Comparison of ENCODE assay signal across 8 cellular contexts in genomic region chr6:27251672-27252251, GRCh38. TPM values are rescaled to one million over a fixed set of nuclear protein-coding genes. Genes with fewer than 3 reads are reported as not detected.
DNase-seq lines count a peak whose midpoint lies in the region; ATAC-seq, FAIRE-seq and TF ChIP-seq lines count a peak whose summit lies in the region.

No MANE protein-coding gene starts in this region.

- WGBS in HepG2 (ENCODE audit: low lambda C conversion rate) = 57% methylated on average over 19 of the region's 44 CpGs

- no peak overlapping the region for H3K9ac ChIP-seq in HepG2 (ENCODE audit: insufficient read depth, low read depth, low read length)

- H3K4me1 ChIP-seq in HepG2 (ENCODE audit: insufficient read depth, low read length) = no peaks in the 10 kb centered on the region

- H3K36me3 Mint-ChIP-seq in WTC11 = no peaks in the 10 kb centered on the region
- H3K36me3 Mint-ChIP-seq in central memory CD8-positive, alpha-beta T cell (ENCODE audit: insufficient read depth) = peaks cover 2% of the 10 kb centered on the region

- peaks cover 10% of the 10 kb centered on the region for H3K4me1 Mint-ChIP-seq in WTC11
- H3K4me1 Mint-ChIP-seq in central memory CD8-positive, alpha-beta T cell = peaks cover 6% of the 10 kb centered on the region

- H3K9me3 ChIP-seq in HepG2 (ENCODE audit: low read length) = no peaks in the 10 kb centered on the region

- no peaks in the 10 kb centered on the region for H4K20me1 ChIP-seq in HepG2 (ENCODE audit: insufficient read depth, low read length)

- H2AFZ ChIP-seq in HepG2 (ENCODE audit: low read length) = no peak overlapping the region

- H3K4me3 Mint-ChIP-seq in WTC11 = peak overlapping the region; percentile 90
- peak overlapping the region; percentile 86 for H3K4me3 Mint-ChIP-seq in central memory CD8-positive, alpha-beta T cell

- H3K27ac ChIP-seq in HepG2 (ENCODE audit: extremely low read length, insufficient read depth, low read length) = no peak overlapping the region

- no peak for FAIRE-seq in HepG2 (lab: Jason Lieb, UNC)

- peak overlapping the region; percentile 86 for H3K27ac Mint-ChIP-seq in WTC11
- no peak overlapping the region for H3K27ac Mint-ChIP-seq in central memory CD8-positive, alpha-beta T cell (ENCODE audit: low read depth)

- H3K27me3 ChIP-seq in HepG2 (ENCODE audit: control insufficient read depth in 1 of 2, insufficient read depth in 2 of 2, low read length in 2 of 2) = peaks cover 0 to 41% of the 10 kb centered on the region in 2 experiments; a peak in 3 of 5 replicates

- no peak for TF ChIP-seq RAD21 in HepG2 (CRISPR knock-in tag; IDR thresholded peaks at IDR 0.05)

- H3K9me3 Mint-ChIP-seq in WTC11 = no peaks in the 10 kb centered on the region
- H3K9me3 Mint-ChIP-seq in central memory CD8-positive, alpha-beta T cell = no peaks in the 10 kb centered on the region

- no peaks in the 10 kb centered on the region; the same call in none of the 2 replicates for H3K27me3 Mint-ChIP-seq in WTC11 (ENCODE audit: low read depth)
- peaks cover 31% of the 10 kb centered on the region for H3K27me3 Mint-ChIP-seq in central memory CD8-positive, alpha-beta T cell

- no TSS peak for BruUV-seq in HepG2 (replicated peaks; lab: Mats Ljungman, UMichigan)

- TF ChIP-seq POLR2A in HepG2 (IDR thresholded peaks at IDR 0.05; ENCODE audit: insufficient read depth in 1 of 2, low read depth in 2 of 2, low read length in 2 of 2) = no peak

- no peaks in the 10 kb centered on the region for H3K79me2 ChIP-seq in HepG2 (ENCODE audit: insufficient read depth, low read length)

- POLR2A ChIA-PET in WTC11 (lab: Charles Lee) = interaction anchor here (0.5 to 1.6 kb wide), 18 partner anchors 9 to 1128 kb away, joined by 3 to 14 read pairs (median 4); partner anchors contain the start of genes ZNF184 and ZNF391
- POLR2A ChIA-PET in HepG2 (lab: Yijun Ruan, JAX) = no interaction called here

- TF ChIP-seq CTCF in WTC11 (IDR thresholded peaks at IDR 0.05) (no peak), HepG2 (CRISPR knock-in tag; IDR thresholded peaks at IDR 0.05) (peak; percentile 34; the same call in 1 of the 2 replicates)

- peak; percentile 86 for DNase-seq in NCI-H1436 (lab: John Stamatoyannopoulos, UW)
- peak; percentile 97 for DNase-seq in WTC11 (ENCODE audit: low spot score)
- DNase-seq in central memory CD8-positive, alpha-beta T cell (ENCODE audit: low spot score in 2 of 2) = peak; percentile 46 to 49
- no peak for DNase-seq in HepG2 (ENCODE audit: low spot score)
- DNase-seq in stimulated activated CD8-positive, alpha-beta memory T cell treated with anti-CD3 and anti-CD28 coated beads, Interleukin-12 subunit alpha, Interleukin-12 subunit beta, amount 100 ng/mL, for 1 hour (ENCODE audit: low read depth) = peak; percentile 42
- DNase-seq in HCEC 1CT = no peak

- ATAC-seq in GM18499 (IDR thresholded peaks at IDR 0.05; ENCODE audit: insufficient read depth, unreplicated experiment) = peak; percentile 52
- ATAC-seq in HG02759 (IDR thresholded peaks at IDR 0.05; ENCODE audit: unreplicated experiment) = peak; percentile 84
- peak; percentile 88 for ATAC-seq in WTC11
- ATAC-seq in central memory CD8-positive, alpha-beta T cell (replicated peaks; ENCODE audit: extremely low read depth, poor library complexity, severe bottlenecking) = peak; percentile 89
- peak; percentile 62 for ATAC-seq in HepG2

- H3K36me3 ChIP-seq in HepG2 (replicated peaks in 1 of 2; ENCODE audit: control insufficient read depth in 1 of 2, insufficient read depth in 2 of 2, low read length in 2 of 2) = no peaks in the 10 kb centered on the region

- peak overlapping the region; percentile 21; the same call in 1 of the 2 replicates for H3K4me2 ChIP-seq in HepG2 (ENCODE audit: low read depth, low read length)

- CTCF ChIA-PET in WTC11 (lab: Charles Lee) = interaction anchor here (0.7 to 2.0 kb wide), 26 partner anchors 9 to 544 kb away, joined by 3 to 25 read pairs (median 4); no protein-coding TSS in a partner anchor
- CTCF ChIA-PET in HepG2 (lab: Yijun Ruan, JAX; ENCODE audit: low intra/inter-chr PET ratio, low total read pairs) = no interaction called here

- TF ChIP-seq EP300 in HepG2 (IDR thresholded peaks at IDR 0.05; ENCODE audit: low read depth in 2 of 2, low read length in 2 of 2) = no peak
- TF ChIP-seq EP300 in HepG2 (CRISPR knock-in tag; IDR thresholded peaks at IDR 0.05; ENCODE audit: borderline replicate concordance) = no peak

- intact Hi-C loops in HepG2 (cut with micrococcal nuclease; ENCODE audit: unreplicated experiment) = no loop called here

- in situ Hi-C loops in HepG2 (cut with HindIII; ENCODE audit: extremely low pct_ligation_motif_present, low pct_unique_long_range_greater_than_20kb) = no loop called here

- peak overlapping the region in 1 of 3 experiments; percentile 15; a peak in 1 of 6 replicates for H3K4me3 ChIP-seq in HepG2 (replicated peaks in 1 of 3; ENCODE audit: insufficient read depth in 1 of 3, low read depth in 2 of 3, low read length in 3 of 3)

TF ChIP-seq in WTC11, 78 proteins besides CTCF, POLR2A, EP300 and RAD21 (continues in another document):
- peak; percentile 76 for TF ChIP-seq HMGXB4 (CRISPR knock-in tag; IDR thresholded peaks at IDR 0.05)
- no peak for TF ChIP-seq ZNF219 (CRISPR knock-in tag; IDR thresholded peaks at IDR 0.05; ENCODE audit: borderline replicate concordance)

TF ChIP-seq in HepG2, 621 proteins besides CTCF, POLR2A, EP300 and RAD21:
- TF ChIP-seq ZNF629 (CRISPR knock-in tag; conservative IDR thresholded peaks at IDR 0.05) (peak; percentile 51; the same call in 1 of the 2 replicates), ARNT (IDR thresholded peaks at IDR 0.05) (no peak), HDAC2 (CRISPR knock-in tag; IDR thresholded peaks at IDR 0.05) (no peak), JUND (CRISPR knock-in tag; IDR thresholded peaks at IDR 0.05) (no peak), ZNF367 (CRISPR knock-in tag; IDR thresholded peaks at IDR 0.05; ENCODE audit: borderline replicate concordance) (no peak), GPN1 (CRISPR knock-in tag; IDR thresholded peaks at IDR 0.05; ENCODE audit: borderline replicate concordance) (no peak), GABPB1 (CRISPR knock-in tag; IDR thresholded peaks at IDR 0.05) (peak; percentile 17; the same call in 1 of the 2 replicates), NRL (CRISPR knock-in tag; IDR thresholded peaks at IDR 0.05; ENCODE audit: borderline replicate concordance) (no peak), HNRNPLL (IDR thresholded peaks at IDR 0.05; ENCODE audit: low read depth, low read length, poor library complexity, severe bottlenecking) (peak; percentile 38), ZNF263 (CRISPR knock-in tag; IDR thresholded peaks at IDR 0.05) (peak; percentile 70; the same call in 1 of the 2 replicates), ZNF75D (CRISPR knock-in tag; IDR thresholded peaks at IDR 0.05; ENCODE audit: borderline replicate concordance) (no peak)

RNA-seq across cellular contexts. Expression of gene PRSS16, which starts 4.3 kb away (rescaled TPM):
- total RNA-seq in WTC11 (2021) (18.5 to 21.1 TPM (median 19.3 TPM) in 3 replicates), HepG2 (2016; rRNA removed; fragmentation: Illumina TruSeq; extraction: Trizol) (not detected in 2 replicates)
- total RNA-seq in HepG2 (2016; cell fraction: cytosol; rRNA removed; fragmentation: Illumina TruSeq; extraction: Trizol; ENCODE audit: low read depth) = not detected in 2 replicates
- total RNA-seq in HepG2 (2016; cell fraction: insoluble cytoplasmic fraction; rRNA removed; fragmentation: Illumina TruSeq; extraction: Trizol) = not detected in 2 replicates
- not detected in 2 replicates for total RNA-seq in HepG2 (2016; cell fraction: membrane; rRNA removed; fragmentation: Illumina TruSeq; extraction: Trizol)
- total RNA-seq in HepG2 (2016; cell fraction: nucleus; rRNA removed; fragmentation: Illumina TruSeq; extraction: Trizol) = not detected in 2 replicates
- polyA plus RNA-seq in HepG2 (2011; rRNA removed) = not detected in 2 replicates
- not detected in 2 replicates for polyA plus RNA-seq in HepG2 (2011; cell fraction: cytosol; rRNA removed)
- polyA plus RNA-seq in HepG2 (2011; cell fraction: nucleus; rRNA removed) = not detected in 2 replicates
- polyA plus RNA-seq in HepG2 (2012) = not detected in 2 replicates
- polyA plus RNA-seq in HepG2 (2016; cell fraction: cytosol; fragmentation: Illumina TruSeq; extraction: Trizol; ENCODE audit: low read depth) = not detected in 2 replicates
- polyA plus RNA-seq in HepG2 (2016; cell fraction: insoluble cytoplasmic fraction; fragmentation: Illumina TruSeq; extraction: Trizol; ENCODE audit: low read depth) = not detected in 2 replicates
- polyA plus RNA-seq in HepG2 (2016; cell fraction: membrane; fragmentation: Illumina TruSeq; extraction: Trizol; ENCODE audit: low read depth) = not detected in 2 replicates
- not detected in 2 replicates for polyA plus RNA-seq in HepG2 (2016; cell fraction: nucleus; fragmentation: Illumina TruSeq; extraction: Trizol; ENCODE audit: insufficient read depth, low read depth)
- 0.26 and 1.4 TPM in 2 replicates for polyA minus RNA-seq in HepG2 (2011; rRNA and poly(A)+ RNA removed; ENCODE audit: low replicate concordance)
- not detected in 2 replicates for polyA minus RNA-seq in HepG2 (2011; cell fraction: cytosol; rRNA and poly(A)+ RNA removed)
- not detected in 2 replicates for polyA minus RNA-seq in HepG2 (2011; cell fraction: nucleus; rRNA and poly(A)+ RNA removed)

Comparison
In these comparisons a context has a peak if more than half of its experiments do, and no peak if none do; other contexts are left out.
1. DNase-seq: peak in NCI-H1436 (single experiment), WTC11 (single experiment), central memory CD8-positive, alpha-beta T cell (2 of 2) and stimulated activated CD8-positive, alpha-beta memory T cell treated with anti-CD3 and anti-CD28 coated beads, Interleukin-12 subunit alpha, Interleukin-12 subunit beta, amount 100 ng/mL, for 1 hour (single experiment); none in HepG2 (single experiment) and HCEC 1CT (single experiment).
2. RNA of gene PRSS16, which starts 4.3 kb away (total RNA-seq): 18.5 to 21.1 TPM in WTC11; not detected in HepG2; every median in the first group is over 10 times any median in the second.
3. Peak in every context shown above with its lines, with median percentiles within 50 percentile points of each other: ATAC-seq.